ENCODE assay signal across 10 cellular contexts in the genomic region with DNA sequence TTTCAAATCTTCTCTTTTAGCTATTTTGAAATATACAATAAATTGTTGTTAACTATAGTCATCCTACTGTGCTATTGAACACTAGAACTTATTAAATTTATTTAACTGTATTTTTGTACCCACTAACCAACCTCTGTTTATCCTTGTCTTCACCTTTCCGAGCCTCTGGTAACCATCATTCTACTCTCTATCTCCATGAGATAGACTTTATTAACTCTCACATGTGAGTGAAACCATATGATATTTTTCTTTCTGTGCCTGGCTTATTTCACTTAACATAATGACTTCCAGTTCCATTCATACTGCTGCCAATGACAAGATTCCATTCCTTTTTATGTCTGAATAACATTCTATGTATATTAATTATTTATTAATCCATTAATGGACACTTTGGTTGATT. TPM values are rescaled to one million over a fixed set of nuclear protein-coding genes. Genes with fewer than 3 reads are reported as not detected.
"Had no signal": no experiment of that assay in that cellular context is flagged by ENCODE, and none has a peak within 500 bp of the region (broad histone marks: within the 10 kb centered on the region; RNA-seq: fewer than 3 reads in every experiment).

No MANE protein-coding gene starts in this region.

- H3K9me3 Mint-ChIP-seq: HFFc6 had no signal

- H3K4me3 Mint-ChIP-seq: HFFc6 had no signal

- H3K27ac Mint-ChIP-seq: HFFc6 had no signal

- H2AFZ ChIP-seq: GM23248 had no signal

- H3K27ac ChIP-seq: GM23248 had no signal

- H3K9ac ChIP-seq: GM23248 had no signal

- DNase-seq: GM23248, GOT3, H7, HFFc6, IMR-90, KG1 had no signal

- FAIRE-seq: HTR-8/SVneo, K562 had no signal

- H3K9me3 ChIP-seq: HAP-1 had no signal

- H3K36me3 ChIP-seq: HAP-1 had no signal

- H3K4me3 ChIP-seq: GM23248, HAP-1, K562 had no signal

- ATAC-seq: HCT116, K562 had no signal

RNA-seq across cellular contexts. Expression of gene SLC15A2, which starts 15.8 kb away (rescaled TPM):
- total RNA-seq: GM23248 had no signal
- polyA plus RNA-seq: GM23248 had no signal
